In genomic region chr4:167232805-167233522, GRCh38 we compare ENCODE assay signal across 1 cellular context.
TF ChIP-seq lines count a peak whose summit lies in the region.

No MANE protein-coding gene starts in this region.

TF ChIP-seq in H1, 55 proteins besides CTCF, POLR2A, EP300 and RAD21 (continued from another document):
- TF ChIP-seq TEAD4 (IDR thresholded peaks at IDR 0.05; ENCODE audit: low read depth, low read length), result no peak
- TF ChIP-seq POU5F1 (IDR thresholded peaks at IDR 0.05; ENCODE audit: low read depth, low read length), result no peak
- no peak for TF ChIP-seq CBX8 (IDR thresholded peaks at IDR 0.05; ENCODE audit: borderline replicate concordance, low read depth, low read length)
- TF ChIP-seq SP1 (IDR thresholded peaks at IDR 0.05; ENCODE audit: low read depth, low read length), result no peak
- TF ChIP-seq USF2 (IDR thresholded peaks at IDR 0.05; ENCODE audit: low read length), result no peak
- TF ChIP-seq CHD7 (IDR thresholded peaks at IDR 0.05; ENCODE audit: insufficient replicate concordance, low read length), result no peak
